Comparison of ENCODE assay signal across 13 cellular contexts in the genomic region with DNA sequence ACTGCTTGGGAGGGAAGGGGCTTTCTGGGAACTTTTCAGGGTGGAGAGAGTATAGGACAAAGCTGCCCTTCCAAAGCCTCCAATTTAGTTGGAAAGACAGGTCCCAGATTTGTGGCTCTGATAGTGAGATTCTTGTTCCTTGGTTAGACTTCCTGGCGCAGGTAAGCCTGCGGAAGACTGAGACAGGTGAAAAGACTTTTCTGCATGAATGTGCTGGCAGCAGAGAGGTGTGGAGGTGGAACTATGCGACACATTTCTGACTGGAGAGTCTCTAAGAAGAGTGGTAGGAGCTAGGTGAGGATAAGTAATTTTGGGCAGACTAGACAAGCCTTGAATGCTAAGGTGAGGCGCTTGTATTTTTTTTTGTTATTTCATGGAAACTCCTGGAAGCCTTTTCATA. TPM values are rescaled to one million over a fixed set of nuclear protein-coding genes. Genes with fewer than 3 reads are reported as not detected.
DNase-seq lines count a peak whose midpoint lies in the region; ATAC-seq and TF ChIP-seq lines count a peak whose summit lies in the region.
"Had no signal": no experiment of that assay in that cellular context is flagged by ENCODE, and none has a peak within 500 bp of the region (broad histone marks: within the 10 kb centered on the region; RNA-seq: fewer than 3 reads in every experiment).

No MANE protein-coding gene starts in this region.

- H3F3A ChIP-seq in GM23338 (replicated peaks; ENCODE audit: low read depth) = 0 out of 2 replicates have a peak, but pooled peaks cover 9% of the 10 kb centered on the region

- peak overlapping the region; percentile 69 for H3K4me2 ChIP-seq in GM23338
- H3K4me2 ChIP-seq: KMS-11 had no signal

- peak overlapping the region; percentile 5 for H3K4me3 Mint-ChIP-seq in CD4-positive, alpha-beta T cell
- peak overlapping the region; percentile 59; the same call in 2 of the 3 replicates for H3K4me3 Mint-ChIP-seq in GM23338
- H3K4me3 Mint-ChIP-seq in activated T-helper 2 cell treated with anti-CD3 and anti-CD28 coated beads, Interferon-gamma antibody, Interleukin-2, Interleukin-4, amounts not matched to agents 10 μg/mL and 5 μg/mL and 100 μg/mL, durations not matched to agents 14 hours and 24 hours and 36 hours (ENCODE audit: low read depth) = no peak overlapping the region
- H3K4me3 Mint-ChIP-seq in naive thymus-derived CD8-positive, alpha-beta T cell = peak overlapping the region in 8 of 10 donors; percentile 26 to 73 (median 49)

- peaks cover 27% of the 10 kb centered on the region for H3K4me1 ChIP-seq in GM23338 (ENCODE audit: insufficient read depth)

- intact Hi-C loops in CD4-positive, alpha-beta T cell (cut with DNase I, micrococcal nuclease) = no loop called here
- intact Hi-C loops in activated T-helper 2 cell treated with anti-CD3 and anti-CD28 coated beads, Interferon-gamma antibody, Interleukin-2, Interleukin-4, amounts not matched to agents 10 μg/mL and 5 μg/mL and 100 μg/mL, durations not matched to agents 14 hours and 24 hours and 36 hours (cut with micrococcal nuclease) = no loop called here

- no peaks in the 10 kb centered on the region for H3K9me3 Mint-ChIP-seq in CD4-positive, alpha-beta T cell
- peaks cover 6% of the 10 kb centered on the region; the same call in 2 of the 3 replicates for H3K9me3 Mint-ChIP-seq in GM23338
- H3K9me3 Mint-ChIP-seq in activated T-helper 2 cell treated with anti-CD3 and anti-CD28 coated beads, Interferon-gamma antibody, Interleukin-2, Interleukin-4, amounts not matched to agents 10 μg/mL and 5 μg/mL and 100 μg/mL, durations not matched to agents 14 hours and 24 hours and 36 hours = no peaks in the 10 kb centered on the region
- no peaks in the 10 kb centered on the region for H3K9me3 Mint-ChIP-seq in naive thymus-derived CD8-positive, alpha-beta T cell

- no peak overlapping the region for H3K4me3 ChIP-seq in GM23338
- H3K4me3 ChIP-seq: hepatocyte, SK-N-MC had no signal

- H3K4me1 Mint-ChIP-seq in CD4-positive, alpha-beta T cell (ENCODE audit: low read depth) = peaks cover 53% of the 10 kb centered on the region
- H3K4me1 Mint-ChIP-seq in GM23338 = peaks cover 38% of the 10 kb centered on the region
- peaks cover 25% of the 10 kb centered on the region for H3K4me1 Mint-ChIP-seq in activated T-helper 2 cell treated with anti-CD3 and anti-CD28 coated beads, Interferon-gamma antibody, Interleukin-2, Interleukin-4, amounts not matched to agents 10 μg/mL and 5 μg/mL and 100 μg/mL, durations not matched to agents 14 hours and 24 hours and 36 hours (ENCODE audit: low read depth)
- H3K4me1 Mint-ChIP-seq in naive thymus-derived CD8-positive, alpha-beta T cell = peaks cover 21 to 64% (median 42%) of the 10 kb centered on the region in 4 donors

- H2AFZ ChIP-seq in GM23338 = no peak overlapping the region
- H2AFZ ChIP-seq: hepatocyte had no signal

- ATAC-seq in CD4-positive, alpha-beta T cell (ENCODE audit: poor library complexity) = no peak
- ATAC-seq in GM23338 (no peak), GM21528 (IDR thresholded peaks at IDR 0.05; ENCODE audit: low FRiP score, unreplicated experiment) (no peak)
- no peak for ATAC-seq in naive thymus-derived CD8-positive, alpha-beta T cell

- H3K79me2 ChIP-seq in GM23338 (replicated peaks; ENCODE audit: insufficient read depth) = no peaks in the 10 kb centered on the region
- H3K79me2 ChIP-seq: hepatocyte had no signal

- peak overlapping the region; percentile 60 for H3K27ac Mint-ChIP-seq in CD4-positive, alpha-beta T cell
- 0 out of 2 replicates have a peak overlapping the region, but pooled peaks have one; percentile 8 for H3K27ac Mint-ChIP-seq in GM23338
- H3K27ac Mint-ChIP-seq in activated T-helper 2 cell treated with anti-CD3 and anti-CD28 coated beads, Interferon-gamma antibody, Interleukin-2, Interleukin-4, amounts not matched to agents 10 μg/mL and 5 μg/mL and 100 μg/mL, durations not matched to agents 14 hours and 24 hours and 36 hours = peak overlapping the region; percentile 24
- H3K27ac Mint-ChIP-seq in naive thymus-derived CD8-positive, alpha-beta T cell = peak overlapping the region; percentile 35 to 90 (median 78)

- H4K20me1 ChIP-seq in GM23338 (replicated peaks; ENCODE audit: insufficient read depth) = no peaks in the 10 kb centered on the region; the same call in 1 of the 2 replicates

- CTCF ChIA-PET in CD4-positive, alpha-beta T cell (lab: Charles Lee) = interaction anchor here (1.0 kb wide), 1 partner anchor 12 kb away, joined by 3 read pairs; no protein-coding TSS in a partner anchor

- no peaks in the 10 kb centered on the region for H3K27me3 Mint-ChIP-seq in CD4-positive, alpha-beta T cell
- H3K27me3 Mint-ChIP-seq in GM23338 (ENCODE audit: insufficient read depth, low read depth, poor library complexity) = peaks cover 18% of the 10 kb centered on the region
- H3K27me3 Mint-ChIP-seq in activated T-helper 2 cell treated with anti-CD3 and anti-CD28 coated beads, Interferon-gamma antibody, Interleukin-2, Interleukin-4, amounts not matched to agents 10 μg/mL and 5 μg/mL and 100 μg/mL, durations not matched to agents 14 hours and 24 hours and 36 hours (ENCODE audit: low read depth) = no peaks in the 10 kb centered on the region
- H3K27me3 Mint-ChIP-seq in naive thymus-derived CD8-positive, alpha-beta T cell = no peaks in the 10 kb centered on the region

- no peak overlapping the region for H3K27ac ChIP-seq in CD4-positive, alpha-beta T cell (ENCODE audit: low read depth, low read length)
- peak overlapping the region; percentile 75; the same call in 1 of the 2 replicates for H3K27ac ChIP-seq in GM23338 (ENCODE audit: low read depth)
- H3K27ac ChIP-seq: hepatocyte, KMS-11, SK-N-MC had no signal

- no peaks in the 10 kb centered on the region for H3K9me3 ChIP-seq in CD4-positive, alpha-beta T cell (ENCODE audit: control insufficient read depth, low read length)
- H3K9me3 ChIP-seq: spleen had no signal

- POLR2A ChIA-PET in CD4-positive, alpha-beta T cell (lab: Charles Lee) = interaction anchor here (1.0 to 4.4 kb wide), 3 partner anchors 12 to 33 kb away, joined by 3 to 18 read pairs (median 4); a partner anchor contains a TSS
- POLR2A ChIA-PET in naive thymus-derived CD8-positive, alpha-beta T cell (lab: Charles Lee) = interaction anchor here (0.6 kb wide), 1 partner anchor 15 kb away, joined by 4 read pairs; no protein-coding TSS in a partner anchor

- H3K36me3 Mint-ChIP-seq in CD4-positive, alpha-beta T cell (ENCODE audit: low read depth) = peaks cover 86% of the 10 kb centered on the region
- peaks cover 33% of the 10 kb centered on the region for H3K36me3 Mint-ChIP-seq in GM23338 (ENCODE audit: low read depth)
- peaks cover 76% of the 10 kb centered on the region for H3K36me3 Mint-ChIP-seq in activated T-helper 2 cell treated with anti-CD3 and anti-CD28 coated beads, Interferon-gamma antibody, Interleukin-2, Interleukin-4, amounts not matched to agents 10 μg/mL and 5 μg/mL and 100 μg/mL, durations not matched to agents 14 hours and 24 hours and 36 hours (ENCODE audit: low read depth)
- H3K36me3 Mint-ChIP-seq in naive thymus-derived CD8-positive, alpha-beta T cell = peaks cover 7 to 81% (median 17%) of the 10 kb centered on the region in 3 donors

- H3K27me3 ChIP-seq in CD4-positive, alpha-beta T cell (ENCODE audit: control insufficient read depth, insufficient read depth, low read length) = no peaks in the 10 kb centered on the region
- H3K27me3 ChIP-seq in GM23338 (ENCODE audit: insufficient read depth) = peaks cover 18% of the 10 kb centered on the region; the same call in 1 of the 2 replicates
- H3K27me3 ChIP-seq: hepatocyte, spleen had no signal

- no peak for TF ChIP-seq CTCF in CD4-positive, alpha-beta T cell (IDR thresholded peaks at IDR 0.05)
- no peak for TF ChIP-seq CTCF in GM23338 (conservative IDR thresholded peaks at IDR 0.05; ENCODE audit: low read depth in 2 of 2)

- H3K36me3 ChIP-seq in GM23338 (ENCODE audit: insufficient read depth) = peaks cover 9% of the 10 kb centered on the region; the same call in 1 of the 2 replicates

- no peak for DNase-seq in CD4-positive, alpha-beta T cell
- DNase-seq in GM23338 (ENCODE audit: low spot score) = no peak
- no peak for DNase-seq in activated T-helper 2 cell treated with anti-CD3 and anti-CD28 coated beads, Interferon-gamma antibody, Interleukin-2, Interleukin-4, amounts not matched to agents 10 μg/mL and 5 μg/mL and 100 μg/mL, durations not matched to agents 14 hours and 24 hours and 36 hours (ENCODE audit: low spot score)
- no peak for DNase-seq in naive thymus-derived CD8-positive, alpha-beta T cell
- no peak for DNase-seq in NCI-H1930 (lab: John Stamatoyannopoulos, UW)
- DNase-seq in NCI-H128 (lab: John Stamatoyannopoulos, UW; ENCODE audit: unreplicated experiment) = no peak
- DNase-seq: activated T-cell treated with anti-CD3 and anti-CD28 coated beads, Interleukin-2, amount 50 U/mL, for 1 hour; OCI-M1 had no signal

- H3K9me2 ChIP-seq in GM23338 (ENCODE audit: insufficient read depth) = no peaks in the 10 kb centered on the region

TF ChIP-seq in GM23338, 12 proteins besides CTCF, POLR2A, EP300 and RAD21 (continues in another document):
- no peak for TF ChIP-seq POLR2AphosphoS5 (IDR thresholded peaks at IDR 0.05; ENCODE audit: low read depth)
- no peak for TF ChIP-seq STAT1 (IDR thresholded peaks at IDR 0.05; ENCODE audit: unreplicated experiment)
- no peak for TF ChIP-seq ZNF114 (CRISPR knock-in tag; IDR thresholded peaks at IDR 0.05)

RNA-seq across cellular contexts. Expression of a gene that starts 29.9 kb away (rescaled TPM):
- 10 to 100 TPM; 70.5 to 74.0 TPM for total RNA-seq in CD4-positive, alpha-beta T cell
- 67.3 and 68.6 TPM in 2 replicates for total RNA-seq in GM23338 (2014; rRNA removed; shearing (Covaris generic))
- polyA plus RNA-seq in GM23338 (2016; fragmentation: Nextera tagmentation; extraction: Ambion mirVana) = 72.8 and 77.4 TPM in 2 replicates
- 63.4 and 64.7 TPM in 2 replicates for total RNA-seq in activated T-helper 2 cell treated with anti-CD3 and anti-CD28 coated beads, Interferon-gamma antibody, Interleukin-2, Interleukin-4, amounts not matched to agents 10 μg/mL and 5 μg/mL and 100 μg/mL, durations not matched to agents 14 hours and 24 hours and 36 hours
- total RNA-seq in naive thymus-derived CD8-positive, alpha-beta T cell = 10 to 100 TPM; 15.0 to 15.7 TPM
- polyA plus RNA-seq in naive thymus-derived CD8-positive, alpha-beta T cell = 10 to 100 TPM; 28.9 to 32.4 (median 30.9) TPM

RNA-seq across cellular contexts. Expression of a gene that starts 32.6 kb away (rescaled TPM):
- total RNA-seq in CD4-positive, alpha-beta T cell = 10 to 100 TPM; 23.5 to 23.6 TPM
- total RNA-seq in GM23338 (2014; rRNA removed; shearing (Covaris generic)) = 17.4 and 25.3 TPM in 2 replicates
- polyA plus RNA-seq in GM23338 (2016; fragmentation: Nextera tagmentation; extraction: Ambion mirVana) = 14.9 and 17.2 TPM in 2 replicates
- 37.7 and 41.5 TPM in 2 replicates for total RNA-seq in activated T-helper 2 cell treated with anti-CD3 and anti-CD28 coated beads, Interferon-gamma antibody, Interleukin-2, Interleukin-4, amounts not matched to agents 10 μg/mL and 5 μg/mL and 100 μg/mL, durations not matched to agents 14 hours and 24 hours and 36 hours
- 10 to 100 TPM; 76.9 to 78.1 TPM for total RNA-seq in naive thymus-derived CD8-positive, alpha-beta T cell
- 10 to 100 TPM; 48.7 to 84.0 (median 68.4) TPM for polyA plus RNA-seq in naive thymus-derived CD8-positive, alpha-beta T cell

Comparison
In these comparisons a context has a peak if more than half of its experiments do, and no peak if none do; other contexts are left out.
1. H3K27ac Mint-ChIP-seq: peak in every context shown above with its lines; median percentile 78 in naive thymus-derived CD8-positive, alpha-beta T cell; 60 in CD4-positive, alpha-beta T cell; 24 in activated T-helper 2 cell treated with anti-CD3 and anti-CD28 coated beads, Interferon-gamma antibody, Interleukin-2, Interleukin-4, amounts not matched to agents 10 μg/mL and 5 μg/mL and 100 μg/mL, durations not matched to agents 14 hours and 24 hours and 36 hours; 8 in GM23338.